ENCODE assay signal across 19 cellular contexts in genomic region chr6:21942910-21943309, GRCh38.
DNase-seq lines count a peak whose midpoint lies in the region; ATAC-seq and TF ChIP-seq lines count a peak whose summit lies in the region.
"Had no signal": no experiment of that assay in that cellular context is flagged by ENCODE, and none has a peak within 500 bp of the region (broad histone marks: within the 10 kb centered on the region; RNA-seq: fewer than 3 reads in every experiment).

No MANE protein-coding gene starts in this region.

- H3K27ac ChIP-seq in SK-N-SH (ENCODE audit: low read depth in 2 of 2, low read length in 1 of 2) (peak overlapping the region; percentile 63 to 75), thyroid gland (peak overlapping the region; percentile 2 to 69 (median 5)), neuronal stem cell (replicated peaks; ENCODE audit: low read length) (no peak overlapping the region)
- H3K27ac ChIP-seq: WERI-Rb-1 had no signal

- H4K91ac ChIP-seq in neuronal stem cell (ENCODE audit: low read depth, low read length, poor library complexity) = no peak overlapping the region

- peaks cover 7 to 24% of the 10 kb centered on the region in 2 experiments; a peak in 3 of 4 replicates for H3K4me1 ChIP-seq in SK-N-SH (ENCODE audit: control insufficient read depth in 1 of 2, insufficient read depth in 2 of 2, low read depth in 1 of 2, low read length in 1 of 2)
- peaks cover 28 to 43% of the 10 kb centered on the region in 2 donors for H3K4me1 ChIP-seq in thyroid gland
- H3K4me1 ChIP-seq in neuronal stem cell (ENCODE audit: control insufficient read depth in 2 of 2, insufficient read depth in 1 of 2, low read depth in 1 of 2, low read length in 2 of 2) = peaks cover 0 to 7% of the 10 kb centered on the region in 2 donors

- TF ChIP-seq EP300 in SK-N-SH (IDR thresholded peaks at IDR 0.05; ENCODE audit: borderline replicate concordance in 1 of 2, low read depth in 1 of 2, low read length in 1 of 2) = peak in 1 of 2 experiments; percentile 36; a peak in 1 of 4 replicates

- H3K27me3 ChIP-seq in SK-N-SH (ENCODE audit: insufficient read depth) = no peaks in the 10 kb centered on the region
- no peaks in the 10 kb centered on the region for H3K27me3 ChIP-seq in thyroid gland
- no peaks in the 10 kb centered on the region for H3K27me3 ChIP-seq in neuronal stem cell (ENCODE audit: control insufficient read depth in 3 of 3, insufficient read depth in 3 of 3, low read depth in 1 of 3, low read length in 3 of 3)
- H3K27me3 ChIP-seq: left lung, MG63 had no signal

- H3K4me3 ChIP-seq in SK-N-SH (ENCODE audit: low read depth in 2 of 2, low read length in 1 of 2) (no peak overlapping the region), fibroblast of villous mesenchyme (ENCODE audit: low read depth, low read length) (no peak overlapping the region), thyroid gland (replicated peaks in 1 of 3) (no peak overlapping the region), neuronal stem cell (ENCODE audit: low read length in 2 of 2) (no peak overlapping the region)
- H3K4me3 ChIP-seq: left lung, MG63 had no signal

- no peak overlapping the region for H2BK5ac ChIP-seq in neuronal stem cell (ENCODE audit: low read length)

- H4K20me1 ChIP-seq in SK-N-SH (ENCODE audit: insufficient read depth) = no peaks in the 10 kb centered on the region

- no peak overlapping the region for H2BK15ac ChIP-seq in neuronal stem cell (ENCODE audit: low read length)

- peak overlapping the region; percentile 27; the same call in 1 of the 2 replicates for H3K9ac ChIP-seq in SK-N-SH
- H3K9ac ChIP-seq in neuronal stem cell (ENCODE audit: low read depth, low read length, poor library complexity) = no peak overlapping the region

- TF ChIP-seq CTCF in SK-N-SH (IDR thresholded peaks at IDR 0.05) (no peak), fibroblast of villous mesenchyme (IDR thresholded peaks at IDR 0.05; ENCODE audit: insufficient read depth, low read depth, low read length) (no peak), thyroid gland (IDR thresholded peaks at IDR 0.05) (no peak)

- H3K9me3 ChIP-seq in SK-N-SH (no peaks in the 10 kb centered on the region), thyroid gland (no peaks in the 10 kb centered on the region), neuronal stem cell (replicated peaks in 1 of 2; ENCODE audit: control insufficient read depth in 2 of 2, insufficient read depth in 1 of 2, low read depth in 1 of 2, low read length in 2 of 2) (peaks cover 0 to 3% of the 10 kb centered on the region in 2 donors)
- H3K9me3 ChIP-seq: left lung, MG63 had no signal

- no peak overlapping the region for H4K8ac ChIP-seq in neuronal stem cell (ENCODE audit: low read depth, low read length)

- no peaks in the 10 kb centered on the region for H3K36me3 ChIP-seq in SK-N-SH (replicated peaks in 1 of 2; ENCODE audit: control insufficient read depth in 1 of 2, insufficient read depth in 2 of 2, low read length in 1 of 2)
- H3K36me3 ChIP-seq in thyroid gland = no peaks in the 10 kb centered on the region
- peaks cover 0 to 3% of the 10 kb centered on the region in 2 donors for H3K36me3 ChIP-seq in neuronal stem cell (replicated peaks in 1 of 2; ENCODE audit: control insufficient read depth in 2 of 2, insufficient read depth in 2 of 2, low read length in 2 of 2)
- H3K36me3 ChIP-seq: left lung, MG63, WERI-Rb-1 had no signal

- no peaks in the 10 kb centered on the region for H3K79me1 ChIP-seq in neuronal stem cell (ENCODE audit: low read depth, low read length)

- DNase-seq in GM03348 (ENCODE audit: low spot score) = peak; percentile 43
- DNase-seq in SK-N-SH = no peak
- peak; percentile 51 for DNase-seq in fibroblast of villous mesenchyme (ENCODE audit: low read depth)
- no peak for DNase-seq in thyroid gland
- DNase-seq in neuronal stem cell (ENCODE audit: low spot score) = no peak
- no peak for DNase-seq in activated CD8-positive, alpha-beta memory T cell treated with anti-CD3 and anti-CD28 coated beads, Interleukin-2, amount 10 ng/mL, durations not matched to agents 7 days and 5 days
- no peak for DNase-seq in germinal center (ENCODE audit: low spot score)
- DNase-seq: activated gamma-delta T cell; left lung; MG63; midbrain; NCI-H146; NCI-H2171; NCI-H82; stimulated activated naive CD4-positive, alpha-beta T cell; WERI-Rb-1 had no signal

- ATAC-seq in activated CD8-positive, alpha-beta memory T cell treated with anti-CD3 and anti-CD28 coated beads, Interleukin-2, amount 10 ng/mL, durations not matched to agents 7 days and 5 days = no peak
- ATAC-seq: left lung had no signal

- 29% methylated on average over 6 of the region's 6 CpGs for WGBS in SK-N-SH (ENCODE audit: low lambda C conversion rate)
- 54 to 59% methylated on average over 6 of the region's 6 CpGs for WGBS in thyroid gland, 2 donors
- no CpG with 5 or more reads among the region's 6 CpGs for WGBS in neuronal stem cell (ENCODE audit: extremely low coverage in 2 of 2, insufficient read length in 2 of 2, insufficient replicate concordance in 1 of 2), 2 donors

- peak overlapping the region; percentile 34; the same call in 1 of the 2 replicates for H2AFZ ChIP-seq in SK-N-SH (ENCODE audit: low read depth)
- H2AFZ ChIP-seq in neuronal stem cell (ENCODE audit: low read length) = no peak overlapping the region

- no peak for TF ChIP-seq RAD21 in SK-N-SH (IDR thresholded peaks at IDR 0.05; ENCODE audit: low read length)

- CTCF ChIA-PET in SK-N-SH (lab: Yijun Ruan, JAX) = interaction anchor here (0.8 to 1.5 kb wide), 3 partner anchors 9 to 351 kb away, joined by 3 to 4 read pairs (median 4); no protein-coding TSS in a partner anchor
- CTCF ChIA-PET in activated CD8-positive, alpha-beta memory T cell treated with anti-CD3 and anti-CD28 coated beads, Interleukin-2, amount 10 ng/mL, durations not matched to agents 7 days and 5 days (lab: Charles Lee) = no interaction called here

- no peaks in the 10 kb centered on the region for H3K27me3 Mint-ChIP-seq in activated CD8-positive, alpha-beta memory T cell treated with anti-CD3 and anti-CD28 coated beads, Interleukin-2, amount 10 ng/mL, durations not matched to agents 7 days and 5 days
- H3K27me3 Mint-ChIP-seq: B cell, progenitor cell of endocrine pancreas had no signal

- intact Hi-C loops in thyroid gland (cut with DNase I) = no loop called here

- H3K9me3 Mint-ChIP-seq in activated CD8-positive, alpha-beta memory T cell treated with anti-CD3 and anti-CD28 coated beads, Interleukin-2, amount 10 ng/mL, durations not matched to agents 7 days and 5 days (ENCODE audit: low read depth) = no peaks in the 10 kb centered on the region
- H3K9me3 Mint-ChIP-seq: T-helper 2 cell treated with Interferon-gamma antibody and Interleukin-4, amounts not matched to agents 5 μg/mL and 100 μg/mL, for 36 hours had no signal

- no peaks in the 10 kb centered on the region for H3K36me3 Mint-ChIP-seq in activated CD8-positive, alpha-beta memory T cell treated with anti-CD3 and anti-CD28 coated beads, Interleukin-2, amount 10 ng/mL, durations not matched to agents 7 days and 5 days

- H2AK5ac ChIP-seq in neuronal stem cell (ENCODE audit: low read depth, low read length) = no peak overlapping the region

- no peak overlapping the region for H3K14ac ChIP-seq in neuronal stem cell (ENCODE audit: low read length)

- H3K79me2 ChIP-seq in SK-N-SH (ENCODE audit: insufficient read depth) = no peaks in the 10 kb centered on the region

- H3K18ac ChIP-seq in neuronal stem cell (ENCODE audit: low read length) = no peak overlapping the region

- H2BK120ac ChIP-seq in neuronal stem cell (ENCODE audit: low read depth, low read length) = no peak overlapping the region

- H3F3A ChIP-seq in SK-N-SH (replicated peaks; ENCODE audit: insufficient read depth) = peaks cover 25% of the 10 kb centered on the region

- no peak overlapping the region for H2BK12ac ChIP-seq in neuronal stem cell (ENCODE audit: low read length)

- H3K27ac Mint-ChIP-seq in activated CD8-positive, alpha-beta memory T cell treated with anti-CD3 and anti-CD28 coated beads, Interleukin-2, amount 10 ng/mL, durations not matched to agents 7 days and 5 days = no peak overlapping the region
- H3K27ac Mint-ChIP-seq: B cell; progenitor cell of endocrine pancreas; T-helper 2 cell treated with Interferon-gamma antibody and Interleukin-4, amounts not matched to agents 5 μg/mL and 100 μg/mL, for 36 hours had no signal

- no peaks in the 10 kb centered on the region for H3K9me2 ChIP-seq in SK-N-SH

- TF ChIP-seq POLR2A in thyroid gland (IDR thresholded peaks at IDR 0.05) = no peak

- H3K4me2 ChIP-seq in SK-N-SH = peak overlapping the region; percentile 21; the same call in 1 of the 2 replicates
- H3K4me2 ChIP-seq in neuronal stem cell (ENCODE audit: insufficient read depth, low read length, poor library complexity, severe bottlenecking) = no peak overlapping the region

- POLR2A ChIA-PET in SK-N-SH (lab: Yijun Ruan, JAX) = no interaction called here

- no peak overlapping the region for H3K4ac ChIP-seq in neuronal stem cell (ENCODE audit: low read length)

- H3K23ac ChIP-seq in neuronal stem cell (ENCODE audit: low read depth, low read length, poor library complexity) = no peak overlapping the region

- H3K4me3 Mint-ChIP-seq in activated CD8-positive, alpha-beta memory T cell treated with anti-CD3 and anti-CD28 coated beads, Interleukin-2, amount 10 ng/mL, durations not matched to agents 7 days and 5 days = no peak overlapping the region
- H3K4me3 Mint-ChIP-seq: B cell; T-helper 2 cell treated with Interferon-gamma antibody and Interleukin-4, amounts not matched to agents 5 μg/mL and 100 μg/mL, for 36 hours had no signal

- H3K4me1 Mint-ChIP-seq in activated CD8-positive, alpha-beta memory T cell treated with anti-CD3 and anti-CD28 coated beads, Interleukin-2, amount 10 ng/mL, durations not matched to agents 7 days and 5 days = no peaks in the 10 kb centered on the region
- H3K4me1 Mint-ChIP-seq: B cell had no signal

TF ChIP-seq in SK-N-SH, 30 proteins besides CTCF, POLR2A, EP300 and RAD21 (continues in another document):
- no peak for TF ChIP-seq MAX (IDR thresholded peaks at IDR 0.05; ENCODE audit: low read depth)
- no peak for TF ChIP-seq GATA2 (CRISPR knock-in tag; IDR thresholded peaks at IDR 0.05)
- TF ChIP-seq FOXM1 (IDR thresholded peaks at IDR 0.05; ENCODE audit: low read depth) = no peak
- TF ChIP-seq JUND (IDR thresholded peaks at IDR 0.05) = peak; percentile 34
- TF ChIP-seq YY1 (IDR thresholded peaks at IDR 0.05; ENCODE audit: low read depth) = no peak
- 0 out of 2 replicates have a peak, but pooled peaks have one; percentile 11 for TF ChIP-seq FOSL2 (IDR thresholded peaks at IDR 0.05; ENCODE audit: borderline replicate concordance, low read depth)
- TF ChIP-seq NFIC (IDR thresholded peaks at IDR 0.05; ENCODE audit: borderline replicate concordance) = no peak

Comparison
In these comparisons a context has a peak if more than half of its experiments do, and no peak if none do; other contexts are left out.
1. DNase-seq: peak in GM03348 (single experiment) and fibroblast of villous mesenchyme (single experiment); none in SK-N-SH (single experiment), thyroid gland (0 of 2), neuronal stem cell (single experiment), activated CD8-positive, alpha-beta memory T cell treated with anti-CD3 and anti-CD28 coated beads, Interleukin-2, amount 10 ng/mL, durations not matched to agents 7 days and 5 days (single experiment) and germinal center (single experiment).